Comparison of ENCODE assay signal across 20 cellular contexts in the genomic region with DNA sequence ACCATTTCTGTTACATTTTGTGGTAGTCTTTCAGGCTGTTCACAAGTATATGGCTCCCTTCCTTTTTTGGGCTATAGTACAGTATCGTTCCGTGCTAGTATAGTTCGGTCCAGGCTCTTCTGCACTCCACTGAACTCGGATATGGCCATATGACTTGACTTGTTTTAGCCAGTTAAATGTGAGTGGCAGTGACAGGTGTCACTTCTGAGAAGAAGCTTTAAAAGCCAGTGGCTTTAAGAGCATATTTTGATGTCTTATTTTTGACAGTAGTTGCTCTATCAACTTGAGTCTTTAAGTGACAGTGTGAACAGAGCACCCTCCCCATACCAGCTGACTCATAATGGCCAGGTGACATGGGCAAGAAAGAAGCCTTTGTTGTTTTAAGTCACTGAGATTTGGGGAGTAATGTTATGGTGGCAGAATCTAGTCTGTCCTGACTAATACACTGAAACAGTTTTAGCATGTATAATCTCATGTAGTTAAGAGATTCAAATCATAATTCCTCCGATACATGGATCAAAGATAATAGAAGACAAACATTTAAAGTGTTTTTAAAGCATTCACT.
A peak's percentile ranks its signal among the peaks of the same experiment; 100 is the strongest.
DNase-seq lines count a peak whose midpoint lies in the region; TF ChIP-seq lines count a peak whose summit lies in the region.
"Had no signal": no experiment of that assay in that cellular context is flagged by ENCODE, and none has a peak within 500 bp of the region (broad histone marks: within the 10 kb centered on the region; RNA-seq: fewer than 3 reads in every experiment).

No MANE protein-coding gene starts in this region.

- no peak for TF ChIP-seq POLR2A in stomach (IDR thresholded peaks at IDR 0.05)

- 80 to 88% (median 83%) methylated on average over 5 of the region's 5 CpGs for WGBS in stomach, 5 donors

- intact Hi-C loops in stomach (cut with DNase I; ENCODE audit: low total_unique reads) = no loop called here

- no peaks in the 10 kb centered on the region for H3K9me3 ChIP-seq in skeletal muscle satellite cell (replicated peaks; ENCODE audit: low read length)
- no peaks in the 10 kb centered on the region for H3K9me3 ChIP-seq in stomach
- H3K9me3 ChIP-seq: HAP-1, MG63 had no signal

- H3K27ac ChIP-seq in stomach = no peak overlapping the region
- H3K27ac ChIP-seq: C4-2B, HL-60 had no signal

- H3K27me3 ChIP-seq in skeletal muscle satellite cell (ENCODE audit: control insufficient read depth, insufficient read depth, low read length) (no peaks in the 10 kb centered on the region), stomach (no peaks in the 10 kb centered on the region)
- H3K27me3 ChIP-seq: MG63 had no signal

- TF ChIP-seq CTCF in stomach (IDR thresholded peaks at IDR 0.05) = no peak

- H3K4me2 ChIP-seq in skeletal muscle satellite cell (ENCODE audit: low read length) = peak overlapping the region; percentile 19

- H3K4me3 ChIP-seq in skeletal muscle satellite cell (ENCODE audit: low read length) (no peak overlapping the region), stomach (no peak overlapping the region)
- H3K4me3 ChIP-seq: HAP-1, MG63 had no signal

- no peak overlapping the region for H3K9ac ChIP-seq in skeletal muscle satellite cell (ENCODE audit: low read depth, low read length)

- DNase-seq in LHCN-M2 (ENCODE audit: low read depth) (peak; percentile 62), SW480 (ENCODE audit: low spot score) (peak; percentile 34), kidney tubule cell (ENCODE audit: low spot score) (peak; percentile 41), stomach (no peak)
- DNase-seq in activated CD4-positive, alpha-beta T cell treated with anti-CD3 and anti-CD28 coated beads for 4 hours = no peak
- DNase-seq in central memory CD4-positive, alpha-beta T cell = no peak
- DNase-seq: ACHN, GDM1, MG63, NCI-H1048, NCI-H1694, NCI-H2081 treated with DMSO at 0.1 percent for 48 hours, NCI-H510A, NCI-H82, RPMI8226, SIG-M5 had no signal

- H3K4me1 ChIP-seq in skeletal muscle satellite cell (ENCODE audit: control insufficient read depth, insufficient read depth, low read length) (peaks cover 9% of the 10 kb centered on the region), stomach (no peaks in the 10 kb centered on the region)

- no peaks in the 10 kb centered on the region for H3K36me3 ChIP-seq in skeletal muscle satellite cell (ENCODE audit: insufficient read depth, low read length)
- no peaks in the 10 kb centered on the region for H3K36me3 ChIP-seq in stomach
- H3K36me3 ChIP-seq: HAP-1, MG63 had no signal

- no peak for TF ChIP-seq EP300 in stomach (IDR thresholded peaks at IDR 0.05)

Comparison
In these comparisons a context has a peak if more than half of its experiments do, and no peak if none do; other contexts are left out.
1. DNase-seq: peak in LHCN-M2 (single experiment), SW480 (single experiment) and kidney tubule cell (single experiment); none in activated CD4-positive, alpha-beta T cell treated with anti-CD3 and anti-CD28 coated beads for 4 hours (0 of 2), stomach (single experiment) and central memory CD4-positive, alpha-beta T cell (single experiment).